In the genomic region with DNA sequence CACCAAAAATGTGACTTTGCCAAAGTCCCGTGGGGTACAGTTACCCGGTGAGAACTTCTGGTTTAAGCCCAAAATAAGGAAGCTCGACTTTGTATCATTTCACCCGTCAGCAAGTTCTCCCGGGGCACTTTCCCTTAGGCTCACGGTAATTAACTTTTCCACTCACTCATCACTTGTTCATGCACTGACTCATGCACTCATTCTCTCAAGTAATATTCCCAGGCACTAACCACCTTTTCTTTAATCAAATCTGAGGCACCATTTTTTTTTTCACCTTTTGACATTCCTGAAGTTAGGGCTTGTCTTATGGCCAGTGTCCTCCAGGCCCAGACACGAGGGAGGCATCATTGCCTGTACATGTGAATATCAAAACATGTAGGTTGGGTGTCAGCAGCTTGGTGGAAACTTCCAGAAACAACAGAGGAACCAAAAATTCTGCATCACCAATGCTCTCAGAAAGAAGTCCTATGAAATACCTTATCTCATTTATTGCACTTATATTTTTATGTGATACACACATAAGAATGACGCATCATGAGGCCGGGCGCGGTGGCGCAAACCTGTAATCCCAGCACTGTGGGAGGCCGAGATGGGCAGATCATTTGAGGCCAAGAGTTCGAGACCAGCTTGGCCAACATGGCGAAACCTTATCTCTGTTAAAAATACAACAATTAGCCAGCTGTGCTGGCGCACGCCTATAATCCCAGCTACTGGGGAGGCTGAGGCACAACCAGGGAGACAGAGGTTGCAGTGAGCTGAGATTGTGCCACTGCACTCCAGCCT, we compare ENCODE assay signal across 33 cellular contexts. TPM values are rescaled to one million over a fixed set of nuclear protein-coding genes. Genes with fewer than 3 reads are reported as not detected.
A peak's percentile ranks its signal among the peaks of the same experiment; 100 is the strongest.
DNase-seq lines count a peak whose midpoint lies in the region; ATAC-seq, FAIRE-seq and TF ChIP-seq lines count a peak whose summit lies in the region.
"Had no signal": no experiment of that assay in that cellular context is flagged by ENCODE, and none has a peak within 500 bp of the region (broad histone marks: within the 10 kb centered on the region; RNA-seq: fewer than 3 reads in every experiment).

No MANE protein-coding gene starts in this region.

- H3K9me3 Mint-ChIP-seq in stimulated activated naive CD8-positive, alpha-beta T cell treated with anti-CD3 and anti-CD28 coated beads, Interleukin-15, amount 100 ng/mL, for 72 hours: peaks cover 0 to 21% of the 10 kb centered on the region in 2 donors

- TF ChIP-seq CTCF in bronchial epithelial cell (IDR thresholded peaks at IDR 0.05; ENCODE audit: insufficient read depth, low read length, severe bottlenecking): no peak
- no peak for TF ChIP-seq CTCF in kidney epithelial cell (IDR thresholded peaks at IDR 0.05; ENCODE audit: insufficient read depth, low read length, poor library complexity, severe bottlenecking)

- no peaks in the 10 kb centered on the region for H3K27me3 ChIP-seq in bronchial epithelial cell (ENCODE audit: control insufficient read depth, insufficient read depth, low read length)
- H3K27me3 ChIP-seq in kidney epithelial cell (ENCODE audit: control insufficient read depth, insufficient read depth, low read length): no peaks in the 10 kb centered on the region
- H3K27me3 ChIP-seq: SJSA1 had no signal

- no peaks in the 10 kb centered on the region for H3K36me3 ChIP-seq in bronchial epithelial cell (ENCODE audit: control insufficient read depth, insufficient read depth, low read length)
- no peaks in the 10 kb centered on the region for H3K36me3 ChIP-seq in kidney epithelial cell (ENCODE audit: control insufficient read depth, insufficient read depth, low read length)

- H3K4me3 Mint-ChIP-seq in stimulated activated naive CD8-positive, alpha-beta T cell treated with anti-CD3 and anti-CD28 coated beads, Interleukin-15, amount 100 ng/mL, for 72 hours: no peak overlapping the region
- H3K4me3 Mint-ChIP-seq: activated naive CD8-positive, alpha-beta T cell treated with anti-CD3 and anti-CD28 coated beads for 36 hours; CD4-positive, alpha-beta memory T cell; dendritic cell treated with granulocyte-macrophage colony-stimulating factor and Interleukin-4, amounts not matched to agents 40 ng/mL and 50 ng/mL, for 4 days; memory B cell; nephron had no signal

- H3K4me3 ChIP-seq in bronchial epithelial cell (ENCODE audit: low read depth, low read length) (no peak overlapping the region), kidney epithelial cell (ENCODE audit: low read depth, low read length) (no peak overlapping the region)
- H3K4me3 ChIP-seq: GM12878, SJSA1 had no signal

- no peak for FAIRE-seq in bronchial epithelial cell (lab: Jason Lieb, UNC)
- FAIRE-seq: A204.1, GM12878 had no signal

- peak; percentile 41 for DNase-seq in AG08395 (ENCODE audit: low spot score)
- peak; percentile 74 for DNase-seq in HPDE6-E6E7 (ENCODE audit: extremely low spot score)
- DNase-seq in bronchial epithelial cell (ENCODE audit: low read depth): peak; percentile 77
- DNase-seq in kidney epithelial cell (ENCODE audit: low read depth): peak; percentile 41
- no peak for DNase-seq in NCI-H146 (lab: John Stamatoyannopoulos, UW)
- no peak for DNase-seq in stimulated activated naive CD8-positive, alpha-beta T cell treated with anti-CD3 and anti-CD28 coated beads, Interleukin-15, amount 100 ng/mL, for 72 hours
- DNase-seq in NCI-H526 treated with DMSO at 0.1 percent for 48 hours (lab: John Stamatoyannopoulos, UW): no peak
- no peak for DNase-seq in NCI-H1436 (lab: John Stamatoyannopoulos, UW)
- DNase-seq: activated CD4-positive, alpha-beta T cell treated with anti-CD3 and anti-CD28 coated beads for 48 hours; activated CD8-positive, alpha-beta memory T cell treated with anti-CD3 and anti-CD28 coated beads for 24 hours; activated effector memory CD4-positive, alpha-beta T cell treated with anti-CD3 and anti-CD28 coated beads, Interleukin-2, amount 50 U/mL, for 16 hours; activated naive CD8-positive, alpha-beta T cell treated with anti-CD3 and anti-CD28 coated beads for 36 hours; activated T-cell treated with anti-CD3 and anti-CD28 coated beads for 4 hours; CD4-positive, alpha-beta memory T cell; central memory CD4-positive, alpha-beta T cell; hippocampal formation; KG1; NCI-H1417; NCI-H2081 treated with DMSO at 0.1 percent for 48 hours; NCI-H345; RPMI8226; stimulated activated CD4-positive, alpha-beta T cell treated with anti-CD3 and anti-CD28 coated beads, Interleukin-15, amount 100 ng/mL, for 24 hours; stimulated activated CD4-positive, alpha-beta T cell treated with anti-CD3 and anti-CD28 coated beads, Interleukin-4, amount 100 ng/mL, for 4 hours; substantia nigra; T-helper 9 cell had no signal

- no peak overlapping the region for H3K27ac Mint-ChIP-seq in stimulated activated naive CD8-positive, alpha-beta T cell treated with anti-CD3 and anti-CD28 coated beads, Interleukin-15, amount 100 ng/mL, for 72 hours
- H3K27ac Mint-ChIP-seq: activated naive CD8-positive, alpha-beta T cell treated with anti-CD3 and anti-CD28 coated beads for 36 hours; CD4-positive, alpha-beta memory T cell; dendritic cell treated with granulocyte-macrophage colony-stimulating factor and Interleukin-4, amounts not matched to agents 40 ng/mL and 50 ng/mL, for 4 days; memory B cell; nephron had no signal

- H3K27me3 Mint-ChIP-seq in stimulated activated naive CD8-positive, alpha-beta T cell treated with anti-CD3 and anti-CD28 coated beads, Interleukin-15, amount 100 ng/mL, for 72 hours: peaks cover 8% of the 10 kb centered on the region
- H3K27me3 Mint-ChIP-seq: activated naive CD8-positive, alpha-beta T cell treated with anti-CD3 and anti-CD28 coated beads for 36 hours had no signal

- no peaks in the 10 kb centered on the region for H3K4me1 Mint-ChIP-seq in stimulated activated naive CD8-positive, alpha-beta T cell treated with anti-CD3 and anti-CD28 coated beads, Interleukin-15, amount 100 ng/mL, for 72 hours
- H3K4me1 Mint-ChIP-seq: activated naive CD8-positive, alpha-beta T cell treated with anti-CD3 and anti-CD28 coated beads for 36 hours; CD4-positive, alpha-beta memory T cell; memory B cell; nephron had no signal

- no peak for ATAC-seq in stimulated activated naive CD8-positive, alpha-beta T cell treated with anti-CD3 and anti-CD28 coated beads, Interleukin-15, amount 100 ng/mL, for 72 hours
- ATAC-seq: GM12878 had no signal

RNA-seq across cellular contexts. Expression of a gene that starts 36.1 kb away (rescaled TPM):
- total RNA-seq in bronchial epithelial cell (32.1 and 204 TPM in 2 replicates), kidney epithelial cell (17.1 and 17.9 TPM in 2 replicates)
- total RNA-seq: activated naive CD8-positive, alpha-beta T cell treated with anti-CD3 and anti-CD28 coated beads for 36 hours; CD4-positive, alpha-beta memory T cell; GM12878; H4; osteoblast; SJSA1 had no signal

RNA-seq across cellular contexts. Expression of a gene that starts 37.5 kb away (rescaled TPM):
- total RNA-seq in bronchial epithelial cell: not detected in 2 replicates
- 0.29 TPM in 1 of 2 replicates, not detected in the other for total RNA-seq in kidney epithelial cell
- total RNA-seq: activated naive CD8-positive, alpha-beta T cell treated with anti-CD3 and anti-CD28 coated beads for 36 hours; CD4-positive, alpha-beta memory T cell; GM12878; H4; osteoblast had no signal

Comparison
In these comparisons a context has a peak if more than half of its experiments do, and no peak if none do; other contexts are left out.
1. DNase-seq: peak in AG08395 (single experiment), HPDE6-E6E7 (single experiment), bronchial epithelial cell (single experiment) and kidney epithelial cell (single experiment); none in NCI-H146 (single experiment), stimulated activated naive CD8-positive, alpha-beta T cell treated with anti-CD3 and anti-CD28 coated beads, Interleukin-15, amount 100 ng/mL, for 72 hours (0 of 2), NCI-H526 treated with DMSO at 0.1 percent for 48 hours (single experiment) and NCI-H1436 (single experiment).